In the genomic region with DNA sequence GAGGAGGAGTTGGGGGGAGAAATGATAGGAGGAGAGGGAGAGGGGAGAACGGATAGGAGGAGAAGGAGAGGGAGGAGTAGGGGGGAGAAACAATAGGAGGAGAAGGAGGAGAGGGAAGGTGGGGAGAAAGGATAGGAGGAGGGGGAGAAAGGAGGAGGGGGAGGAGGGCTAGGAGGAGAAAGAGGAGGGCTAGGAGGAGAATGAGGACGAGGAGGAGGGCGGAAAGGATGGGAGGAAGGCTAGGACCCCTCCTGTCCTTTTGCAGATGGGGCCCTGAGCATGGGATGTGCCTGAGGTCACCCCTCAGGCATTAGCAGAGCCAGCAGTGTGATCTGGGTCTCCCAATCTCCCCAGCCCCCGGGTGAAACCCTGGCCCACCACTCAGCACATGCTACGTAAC, we compare ENCODE assay signal across 1 cellular context.
A peak's percentile ranks its signal among the peaks of the same experiment; 100 is the strongest.
TF ChIP-seq lines count a peak whose summit lies in the region.

No MANE protein-coding gene starts in this region.

TF ChIP-seq in HEK293, 187 proteins besides CTCF, POLR2A, EP300 and RAD21 (continued from another document):
- TF ChIP-seq, protein P1, sequence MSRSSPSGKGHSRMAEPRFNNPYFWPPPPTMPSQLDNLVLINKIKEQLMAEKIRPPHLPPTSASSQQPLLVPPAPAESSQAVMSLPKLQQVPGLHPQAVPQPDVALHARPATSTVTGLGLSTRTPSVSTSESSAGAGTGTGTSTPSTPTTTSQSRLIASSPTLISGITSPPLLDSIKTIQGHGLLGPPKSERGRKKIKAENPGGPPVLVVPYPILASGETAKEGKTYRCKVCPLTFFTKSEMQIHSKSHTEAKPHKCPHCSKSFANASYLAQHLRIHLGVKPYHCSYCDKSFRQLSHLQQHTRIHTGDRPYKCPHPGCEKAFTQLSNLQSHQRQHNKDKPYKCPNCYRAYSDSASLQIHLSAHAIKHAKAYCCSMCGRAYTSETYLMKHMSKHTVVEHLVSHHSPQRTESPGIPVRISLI (tag by site-specific recombination; IDR thresholded peaks at IDR 0.05) = no peak
- TF ChIP-seq, protein P2, sequence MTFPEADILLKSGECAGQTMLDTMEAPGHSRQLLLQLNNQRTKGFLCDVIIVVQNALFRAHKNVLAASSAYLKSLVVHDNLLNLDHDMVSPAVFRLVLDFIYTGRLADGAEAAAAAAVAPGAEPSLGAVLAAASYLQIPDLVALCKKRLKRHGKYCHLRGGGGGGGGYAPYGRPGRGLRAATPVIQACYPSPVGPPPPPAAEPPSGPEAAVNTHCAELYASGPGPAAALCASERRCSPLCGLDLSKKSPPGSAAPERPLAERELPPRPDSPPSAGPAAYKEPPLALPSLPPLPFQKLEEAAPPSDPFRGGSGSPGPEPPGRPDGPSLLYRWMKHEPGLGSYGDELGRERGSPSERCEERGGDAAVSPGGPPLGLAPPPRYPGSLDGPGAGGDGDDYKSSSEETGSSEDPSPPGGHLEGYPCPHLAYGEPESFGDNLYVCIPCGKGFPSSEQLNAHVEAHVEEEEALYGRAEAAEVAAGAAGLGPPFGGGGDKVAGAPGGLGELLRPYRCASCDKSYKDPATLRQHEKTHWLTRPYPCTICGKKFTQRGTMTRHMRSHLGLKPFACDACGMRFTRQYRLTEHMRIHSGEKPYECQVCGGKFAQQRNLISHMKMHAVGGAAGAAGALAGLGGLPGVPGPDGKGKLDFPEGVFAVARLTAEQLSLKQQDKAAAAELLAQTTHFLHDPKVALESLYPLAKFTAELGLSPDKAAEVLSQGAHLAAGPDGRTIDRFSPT (tag by site-specific recombination; IDR thresholded peaks at IDR 0.05) = no peak
- TF ChIP-seq SCRT2 (tag by site-specific recombination; IDR thresholded peaks at IDR 0.05) = no peak
- TF ChIP-seq PRDM1 (tag by site-specific recombination; IDR thresholded peaks at IDR 0.05) = peak; percentile 74
- no peak for TF ChIP-seq ZNF777 (tag by site-specific recombination; IDR thresholded peaks at IDR 0.05; ENCODE audit: borderline replicate concordance)
- TF ChIP-seq ZNF221 (tag by site-specific recombination; IDR thresholded peaks at IDR 0.05; ENCODE audit: borderline replicate concordance) = no peak
- TF ChIP-seq OVOL3 (tag by site-specific recombination; IDR thresholded peaks at IDR 0.05) = no peak
- peak; percentile 30 for TF ChIP-seq ZNF335 (tag by site-specific recombination; conservative IDR thresholded peaks at IDR 0.05)
- TF ChIP-seq, protein P3, sequence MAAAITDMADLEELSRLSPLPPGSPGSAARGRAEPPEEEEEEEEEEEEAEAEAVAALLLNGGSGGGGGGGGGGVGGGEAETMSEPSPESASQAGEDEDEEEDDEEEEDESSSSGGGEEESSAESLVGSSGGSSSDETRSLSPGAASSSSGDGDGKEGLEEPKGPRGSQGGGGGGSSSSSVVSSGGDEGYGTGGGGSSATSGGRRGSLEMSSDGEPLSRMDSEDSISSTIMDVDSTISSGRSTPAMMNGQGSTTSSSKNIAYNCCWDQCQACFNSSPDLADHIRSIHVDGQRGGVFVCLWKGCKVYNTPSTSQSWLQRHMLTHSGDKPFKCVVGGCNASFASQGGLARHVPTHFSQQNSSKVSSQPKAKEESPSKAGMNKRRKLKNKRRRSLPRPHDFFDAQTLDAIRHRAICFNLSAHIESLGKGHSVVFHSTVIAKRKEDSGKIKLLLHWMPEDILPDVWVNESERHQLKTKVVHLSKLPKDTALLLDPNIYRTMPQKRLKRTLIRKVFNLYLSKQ (tag by site-specific recombination; IDR thresholded peaks at IDR 0.05; ENCODE audit: borderline replicate concordance) = no peak
- TF ChIP-seq SP3 (tag by site-specific recombination; IDR thresholded peaks at IDR 0.05) = peak; percentile 43; the same call in 1 of the 2 replicates
- no peak for TF ChIP-seq RBAK (tag by site-specific recombination; IDR thresholded peaks at IDR 0.05)
- TF ChIP-seq ZNF366 (tag by site-specific recombination; conservative IDR thresholded peaks at IDR 0.05) = peak; percentile 45; the same call in 1 of the 2 replicates
- TF ChIP-seq ZNF660 (tag by site-specific recombination; IDR thresholded peaks at IDR 0.05) = no peak
